In the genomic region with DNA sequence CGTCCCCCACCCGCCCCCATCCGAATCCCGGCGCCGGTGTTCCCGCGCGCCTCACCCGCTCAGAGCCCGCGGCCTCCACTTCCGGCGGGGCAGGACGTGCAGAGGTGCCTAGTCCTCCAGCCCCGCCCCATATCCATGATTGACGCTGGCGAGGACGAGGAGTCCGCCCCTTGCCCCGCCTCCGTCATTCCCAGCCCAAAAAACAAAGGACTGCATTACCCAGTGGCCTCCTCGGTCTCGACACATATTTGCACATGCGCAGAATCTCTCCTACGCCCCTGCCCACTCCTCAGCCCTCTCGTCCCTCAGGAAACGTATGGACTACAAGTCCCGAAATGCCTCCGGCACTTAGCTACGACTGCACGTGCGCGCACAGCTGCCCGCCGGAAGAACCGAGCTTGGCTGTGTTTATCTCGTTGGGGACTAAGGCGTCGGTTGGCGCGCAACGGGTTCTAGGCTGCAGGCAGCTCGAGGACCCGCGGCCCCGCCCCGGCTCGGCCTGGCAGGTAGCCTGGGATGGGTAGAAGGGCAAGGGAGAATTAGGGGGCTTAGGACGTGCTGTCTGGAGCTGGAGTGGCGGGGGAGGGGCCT, we compare ENCODE assay signal across 1 cellular context.
TF ChIP-seq lines count a peak whose summit lies in the region.

A gene with protein sequence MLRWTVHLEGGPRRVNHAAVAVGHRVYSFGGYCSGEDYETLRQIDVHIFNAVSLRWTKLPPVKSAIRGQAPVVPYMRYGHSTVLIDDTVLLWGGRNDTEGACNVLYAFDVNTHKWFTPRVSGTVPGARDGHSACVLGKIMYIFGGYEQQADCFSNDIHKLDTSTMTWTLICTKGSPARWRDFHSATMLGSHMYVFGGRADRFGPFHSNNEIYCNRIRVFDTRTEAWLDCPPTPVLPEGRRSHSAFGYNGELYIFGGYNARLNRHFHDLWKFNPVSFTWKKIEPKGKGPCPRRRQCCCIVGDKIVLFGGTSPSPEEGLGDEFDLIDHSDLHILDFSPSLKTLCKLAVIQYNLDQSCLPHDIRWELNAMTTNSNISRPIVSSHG (plus strand): TSS at position 407 of the 591 bp plus-strand sequence. CDS start 2,944 bp downstream, outside the sequence.
A gene (minus strand): TSS at position 104 of the 591 bp plus-strand sequence. CDS start 133 bp downstream, outside the sequence.

TF ChIP-seq in K562, 482 proteins besides CTCF, POLR2A, EP300 and RAD21 (continued from another document and continues in another):
- TF ChIP-seq GABPB1 (CRISPR knock-in tag; IDR thresholded peaks at IDR 0.05) (peak; percentile 92), PHB (CRISPR knock-in tag; IDR thresholded peaks at IDR 0.05) (no peak), ZNF121 (CRISPR knock-in tag; conservative IDR thresholded peaks at IDR 0.05) (no peak), ZNF445 (CRISPR knock-in tag; IDR thresholded peaks at IDR 0.05; ENCODE audit: low read depth) (no peak), ZNF24 (IDR thresholded peaks at IDR 0.05) (no peak), YY1 (IDR thresholded peaks at IDR 0.05; ENCODE audit: borderline replicate concordance in 1 of 3, control insufficient read depth in 1 of 3, extremely low read depth in 1 of 3, insufficient read depth in 3 of 3, insufficient read length in 1 of 3, insufficient replicate concordance in 2 of 3, low read depth in 1 of 3, low read length in 2 of 3) (peak in 1 of 3 experiments; percentile 43), TEAD4 (IDR thresholded peaks at IDR 0.05; ENCODE audit: low read length) (peak; percentile 35; the same call in 1 of the 2 replicates), TEAD4 (CRISPR knock-in tag; IDR thresholded peaks at IDR 0.05; ENCODE audit: borderline replicate concordance) (no peak), ZNF197 (CRISPR knock-in tag; IDR thresholded peaks at IDR 0.05; ENCODE audit: low read depth) (no peak; the same call in 1 of the 2 replicates), ZNF282 (CRISPR knock-in tag; IDR thresholded peaks at IDR 0.05) (no peak), SAFB (IDR thresholded peaks at IDR 0.05; ENCODE audit: borderline replicate concordance, low read depth, low read length) (no peak), CBX3 (IDR thresholded peaks at IDR 0.05; ENCODE audit: borderline replicate concordance in 1 of 2, low read length in 2 of 2) (peak in 1 of 2 experiments; percentile 56; a peak in 1 of 3 replicates), ZNF347 (CRISPR knock-in tag; IDR thresholded peaks at IDR 0.05; ENCODE audit: low read depth) (no peak), TRIM24 (IDR thresholded peaks at IDR 0.05) (peak in 1 of 2 experiments; percentile 30; a peak in 1 of 4 replicates), DDX20 (tag; IDR thresholded peaks at IDR 0.05; ENCODE audit: low read depth) (no peak), SNRNP70 (optimal IDR thresholded peaks at IDR 0.05; ENCODE audit: low read depth, low read length) (no peak), ELF1 (tag; IDR thresholded peaks at IDR 0.05) (peak; percentile 88), ZNF174 (CRISPR knock-in tag; IDR thresholded peaks at IDR 0.05) (no peak), ZNF239 (CRISPR knock-in tag; IDR thresholded peaks at IDR 0.05) (no peak), SAP30 (IDR thresholded peaks at IDR 0.05; ENCODE audit: borderline replicate concordance, insufficient read depth, low read depth, low read length, poor library complexity, severe bottlenecking) (peak; percentile 79), KLF13 (tag; IDR thresholded peaks at IDR 0.05; ENCODE audit: borderline replicate concordance, low read depth) (no peak), ZNF764 (CRISPR knock-in tag; IDR thresholded peaks at IDR 0.05; ENCODE audit: low read depth) (no peak), PHF21A (IDR thresholded peaks at IDR 0.05; ENCODE audit: borderline replicate concordance, low read depth) (no peak), ZC3H11A (IDR thresholded peaks at IDR 0.05; ENCODE audit: low read depth, low read length) (no peak), NEUROD1 (IDR thresholded peaks at IDR 0.05; ENCODE audit: borderline replicate concordance, low read depth, low read length, partially characterized antibody) (no peak), GABPA (tag; conservative IDR thresholded peaks at IDR 0.05; ENCODE audit: low read depth) (peak; percentile 95), PML (IDR thresholded peaks at IDR 0.05; ENCODE audit: low read length) (no peak), NR4A1 (CRISPR knock-in tag; IDR thresholded peaks at IDR 0.05) (no peak), NR4A1 (tag; IDR thresholded peaks at IDR 0.05) (no peak), MIER1 (IDR thresholded peaks at IDR 0.05; ENCODE audit: low read depth) (no peak), COPS2 (conservative IDR thresholded peaks at IDR 0.05) (no peak), CSDE1 (IDR thresholded peaks at IDR 0.05) (no peak), ZNF583 (CRISPR knock-in tag; IDR thresholded peaks at IDR 0.05) (no peak), PHF8 (IDR thresholded peaks at IDR 0.05; ENCODE audit: borderline replicate concordance, low read length) (peak; percentile 58; the same call in 1 of the 2 replicates), POLR2B (IDR thresholded peaks at IDR 0.05; ENCODE audit: low read depth, partially characterized antibody) (peak; percentile 24), KLF6 (CRISPR knock-in tag; IDR thresholded peaks at IDR 0.05; ENCODE audit: borderline replicate concordance) (no peak), TEAD1 (CRISPR knock-in tag; IDR thresholded peaks at IDR 0.05) (peak in 1 of 2 experiments; percentile 87; a peak in 2 of 4 replicates), NFYB (IDR thresholded peaks at IDR 0.05; ENCODE audit: extremely low read depth, insufficient read length) (no peak), KHSRP (IDR thresholded peaks at IDR 0.05) (no peak), PCBP2 (IDR thresholded peaks at IDR 0.05; ENCODE audit: low read depth, low read length, poor library complexity, severe bottlenecking) (no peak), SETDB1 (IDR thresholded peaks at IDR 0.05; ENCODE audit: low read length) (peak; percentile 60), ERF (CRISPR knock-in tag; IDR thresholded peaks at IDR 0.05) (no peak), SMAD4 (CRISPR knock-in tag; conservative IDR thresholded peaks at IDR 0.05) (no peak), XRCC4 (IDR thresholded peaks at IDR 0.05; ENCODE audit: extremely low read depth, insufficient read depth, insufficient read length) (no peak), GATAD2B (IDR thresholded peaks at IDR 0.05; ENCODE audit: borderline replicate concordance) (no peak)
- TF ChIP-seq, protein P1, sequence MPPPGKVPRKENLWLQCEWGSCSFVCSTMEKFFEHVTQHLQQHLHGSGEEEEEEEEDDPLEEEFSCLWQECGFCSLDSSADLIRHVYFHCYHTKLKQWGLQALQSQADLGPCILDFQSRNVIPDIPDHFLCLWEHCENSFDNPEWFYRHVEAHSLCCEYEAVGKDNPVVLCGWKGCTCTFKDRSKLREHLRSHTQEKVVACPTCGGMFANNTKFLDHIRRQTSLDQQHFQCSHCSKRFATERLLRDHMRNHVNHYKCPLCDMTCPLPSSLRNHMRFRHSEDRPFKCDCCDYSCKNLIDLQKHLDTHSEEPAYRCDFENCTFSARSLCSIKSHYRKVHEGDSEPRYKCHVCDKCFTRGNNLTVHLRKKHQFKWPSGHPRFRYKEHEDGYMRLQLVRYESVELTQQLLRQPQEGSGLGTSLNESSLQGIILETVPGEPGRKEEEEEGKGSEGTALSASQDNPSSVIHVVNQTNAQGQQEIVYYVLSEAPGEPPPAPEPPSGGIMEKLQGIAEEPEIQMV (tag; conservative IDR thresholded peaks at IDR 0.05; ENCODE audit: low read depth): no peak
- TF ChIP-seq, protein P2, sequence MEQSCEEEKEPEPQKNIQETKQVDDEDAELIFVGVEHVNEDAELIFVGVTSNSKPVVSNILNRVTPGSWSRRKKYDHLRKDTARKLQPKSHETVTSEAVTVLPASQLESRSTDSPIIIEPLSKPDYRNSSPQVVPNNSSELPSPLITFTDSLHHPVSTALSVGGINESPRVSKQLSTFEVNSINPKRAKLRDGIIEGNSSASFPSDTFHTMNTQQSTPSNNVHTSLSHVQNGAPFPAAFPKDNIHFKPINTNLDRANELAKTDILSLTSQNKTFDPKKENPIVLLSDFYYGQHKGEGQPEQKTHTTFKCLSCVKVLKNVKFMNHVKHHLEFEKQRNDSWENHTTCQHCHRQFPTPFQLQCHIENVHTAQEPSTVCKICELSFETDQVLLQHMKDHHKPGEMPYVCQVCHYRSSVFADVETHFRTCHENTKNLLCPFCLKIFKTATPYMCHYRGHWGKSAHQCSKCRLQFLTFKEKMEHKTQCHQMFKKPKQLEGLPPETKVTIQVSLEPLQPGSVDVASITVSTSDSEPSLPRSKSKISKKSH (CRISPR knock-in tag; IDR thresholded peaks at IDR 0.05): no peak
- TF ChIP-seq, protein P3, sequence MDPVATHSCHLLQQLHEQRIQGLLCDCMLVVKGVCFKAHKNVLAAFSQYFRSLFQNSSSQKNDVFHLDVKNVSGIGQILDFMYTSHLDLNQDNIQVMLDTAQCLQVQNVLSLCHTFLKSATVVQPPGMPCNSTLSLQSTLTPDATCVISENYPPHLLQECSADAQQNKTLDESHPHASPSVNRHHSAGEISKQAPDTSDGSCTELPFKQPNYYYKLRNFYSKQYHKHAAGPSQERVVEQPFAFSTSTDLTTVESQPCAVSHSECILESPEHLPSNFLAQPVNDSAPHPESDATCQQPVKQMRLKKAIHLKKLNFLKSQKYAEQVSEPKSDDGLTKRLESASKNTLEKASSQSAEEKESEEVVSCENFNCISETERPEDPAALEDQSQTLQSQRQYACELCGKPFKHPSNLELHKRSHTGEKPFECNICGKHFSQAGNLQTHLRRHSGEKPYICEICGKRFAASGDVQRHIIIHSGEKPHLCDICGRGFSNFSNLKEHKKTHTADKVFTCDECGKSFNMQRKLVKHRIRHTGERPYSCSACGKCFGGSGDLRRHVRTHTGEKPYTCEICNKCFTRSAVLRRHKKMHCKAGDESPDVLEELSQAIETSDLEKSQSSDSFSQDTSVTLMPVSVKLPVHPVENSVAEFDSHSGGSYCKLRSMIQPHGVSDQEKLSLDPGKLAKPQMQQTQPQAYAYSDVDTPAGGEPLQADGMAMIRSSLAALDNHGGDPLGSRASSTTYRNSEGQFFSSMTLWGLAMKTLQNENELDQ (CRISPR knock-in tag; IDR thresholded peaks at IDR 0.05; ENCODE audit: borderline replicate concordance): no peak
- TF ChIP-seq, protein P4, sequence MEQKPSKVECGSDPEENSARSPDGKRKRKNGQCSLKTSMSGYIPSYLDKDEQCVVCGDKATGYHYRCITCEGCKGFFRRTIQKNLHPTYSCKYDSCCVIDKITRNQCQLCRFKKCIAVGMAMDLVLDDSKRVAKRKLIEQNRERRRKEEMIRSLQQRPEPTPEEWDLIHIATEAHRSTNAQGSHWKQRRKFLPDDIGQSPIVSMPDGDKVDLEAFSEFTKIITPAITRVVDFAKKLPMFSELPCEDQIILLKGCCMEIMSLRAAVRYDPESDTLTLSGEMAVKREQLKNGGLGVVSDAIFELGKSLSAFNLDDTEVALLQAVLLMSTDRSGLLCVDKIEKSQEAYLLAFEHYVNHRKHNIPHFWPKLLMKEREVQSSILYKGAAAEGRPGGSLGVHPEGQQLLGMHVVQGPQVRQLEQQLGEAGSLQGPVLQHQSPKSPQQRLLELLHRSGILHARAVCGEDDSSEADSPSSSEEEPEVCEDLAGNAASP (IDR thresholded peaks at IDR 0.05): no peak
- TF ChIP-seq, protein P5, sequence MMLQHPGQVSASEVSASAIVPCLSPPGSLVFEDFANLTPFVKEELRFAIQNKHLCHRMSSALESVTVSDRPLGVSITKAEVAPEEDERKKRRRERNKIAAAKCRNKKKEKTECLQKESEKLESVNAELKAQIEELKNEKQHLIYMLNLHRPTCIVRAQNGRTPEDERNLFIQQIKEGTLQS (IDR thresholded peaks at IDR 0.05): no peak
- TF ChIP-seq, protein P5 (CRISPR knock-in tag; conservative IDR thresholded peaks at IDR 0.05): no peak
- TF ChIP-seq, protein P6, sequence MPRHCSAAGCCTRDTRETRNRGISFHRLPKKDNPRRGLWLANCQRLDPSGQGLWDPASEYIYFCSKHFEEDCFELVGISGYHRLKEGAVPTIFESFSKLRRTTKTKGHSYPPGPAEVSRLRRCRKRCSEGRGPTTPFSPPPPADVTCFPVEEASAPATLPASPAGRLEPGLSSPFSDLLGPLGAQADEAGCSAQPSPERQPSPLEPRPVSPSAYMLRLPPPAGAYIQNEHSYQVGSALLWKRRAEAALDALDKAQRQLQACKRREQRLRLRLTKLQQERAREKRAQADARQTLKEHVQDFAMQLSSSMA (CRISPR knock-in tag; IDR thresholded peaks at IDR 0.05): no peak
- TF ChIP-seq, protein P7, sequence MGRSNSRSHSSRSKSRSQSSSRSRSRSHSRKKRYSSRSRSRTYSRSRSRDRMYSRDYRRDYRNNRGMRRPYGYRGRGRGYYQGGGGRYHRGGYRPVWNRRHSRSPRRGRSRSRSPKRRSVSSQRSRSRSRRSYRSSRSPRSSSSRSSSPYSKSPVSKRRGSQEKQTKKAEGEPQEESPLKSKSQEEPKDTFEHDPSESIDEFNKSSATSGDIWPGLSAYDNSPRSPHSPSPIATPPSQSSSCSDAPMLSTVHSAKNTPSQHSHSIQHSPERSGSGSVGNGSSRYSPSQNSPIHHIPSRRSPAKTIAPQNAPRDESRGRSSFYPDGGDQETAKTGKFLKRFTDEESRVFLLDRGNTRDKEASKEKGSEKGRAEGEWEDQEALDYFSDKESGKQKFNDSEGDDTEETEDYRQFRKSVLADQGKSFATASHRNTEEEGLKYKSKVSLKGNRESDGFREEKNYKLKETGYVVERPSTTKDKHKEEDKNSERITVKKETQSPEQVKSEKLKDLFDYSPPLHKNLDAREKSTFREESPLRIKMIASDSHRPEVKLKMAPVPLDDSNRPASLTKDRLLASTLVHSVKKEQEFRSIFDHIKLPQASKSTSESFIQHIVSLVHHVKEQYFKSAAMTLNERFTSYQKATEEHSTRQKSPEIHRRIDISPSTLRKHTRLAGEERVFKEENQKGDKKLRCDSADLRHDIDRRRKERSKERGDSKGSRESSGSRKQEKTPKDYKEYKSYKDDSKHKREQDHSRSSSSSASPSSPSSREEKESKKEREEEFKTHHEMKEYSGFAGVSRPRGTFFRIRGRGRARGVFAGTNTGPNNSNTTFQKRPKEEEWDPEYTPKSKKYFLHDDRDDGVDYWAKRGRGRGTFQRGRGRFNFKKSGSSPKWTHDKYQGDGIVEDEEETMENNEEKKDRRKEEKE (IDR thresholded peaks at IDR 0.05; ENCODE audit: borderline replicate concordance in 1 of 2, control insufficient read depth in 1 of 2, low read depth in 2 of 2, low read length in 1 of 2): no peak
- TF ChIP-seq, protein P8, sequence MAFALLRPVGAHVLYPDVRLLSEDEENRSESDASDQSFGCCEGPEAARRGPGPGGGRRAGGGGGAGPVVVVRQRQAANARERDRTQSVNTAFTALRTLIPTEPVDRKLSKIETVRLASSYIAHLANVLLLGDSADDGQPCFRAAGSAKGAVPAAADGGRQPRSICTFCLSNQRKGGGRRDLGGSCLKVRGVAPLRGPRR (CRISPR knock-in tag; IDR thresholded peaks at IDR 0.05): no peak
- TF ChIP-seq, protein P9, sequence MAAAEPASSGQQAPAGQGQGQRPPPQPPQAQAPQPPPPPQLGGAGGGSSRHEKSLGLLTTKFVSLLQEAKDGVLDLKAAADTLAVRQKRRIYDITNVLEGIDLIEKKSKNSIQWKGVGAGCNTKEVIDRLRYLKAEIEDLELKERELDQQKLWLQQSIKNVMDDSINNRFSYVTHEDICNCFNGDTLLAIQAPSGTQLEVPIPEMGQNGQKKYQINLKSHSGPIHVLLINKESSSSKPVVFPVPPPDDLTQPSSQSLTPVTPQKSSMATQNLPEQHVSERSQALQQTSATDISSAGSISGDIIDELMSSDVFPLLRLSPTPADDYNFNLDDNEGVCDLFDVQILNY (CRISPR knock-in tag; IDR thresholded peaks at IDR 0.05): no peak
